ENCODE assay signal across 14 cellular contexts in genomic region chr17:80561541-80562114, GRCh38. TPM values are rescaled to one million over a fixed set of nuclear protein-coding genes. Genes with fewer than 3 reads are reported as not detected.
A peak's percentile ranks its signal among the peaks of the same experiment; 100 is the strongest.
DNase-seq lines count a peak whose midpoint lies in the region; ATAC-seq, FAIRE-seq and TF ChIP-seq lines count a peak whose summit lies in the region.
"Had no signal": no experiment of that assay in that cellular context is flagged by ENCODE, and none has a peak within 500 bp of the region (broad histone marks: within the 10 kb centered on the region; RNA-seq: fewer than 3 reads in every experiment).

No MANE protein-coding gene starts in this region.

- H3K27me3 ChIP-seq in CD4-positive, CD25-positive, alpha-beta regulatory T cell (ENCODE audit: control insufficient read depth, insufficient read depth, low read length) = no peaks in the 10 kb centered on the region
- H3K27me3 ChIP-seq in K562 (ENCODE audit: control insufficient read depth in 2 of 2, insufficient read depth in 2 of 2, low read length in 2 of 2) (no peaks in the 10 kb centered on the region), osteoblast (ENCODE audit: insufficient read depth, low read length) (no peaks in the 10 kb centered on the region)

- no peaks in the 10 kb centered on the region for H3K9me3 ChIP-seq in CD4-positive, CD25-positive, alpha-beta regulatory T cell (ENCODE audit: control insufficient read depth in 2 of 2, low read length in 2 of 2)
- no peaks in the 10 kb centered on the region for H3K9me3 ChIP-seq in K562 (replicated peaks; ENCODE audit: control insufficient read depth, insufficient read depth, low read depth, low read length)
- no peaks in the 10 kb centered on the region for H3K9me3 ChIP-seq in osteoblast (ENCODE audit: low read depth, low read length)
- H3K9me3 ChIP-seq: A549 had no signal

- no peak overlapping the region for H3K27ac ChIP-seq in CD4-positive, CD25-positive, alpha-beta regulatory T cell (ENCODE audit: insufficient read depth, low read length, poor library complexity, severe bottlenecking)
- no peak overlapping the region for H3K27ac ChIP-seq in K562 (ENCODE audit: extremely low read depth, low read depth, low read length)
- no peak overlapping the region for H3K27ac ChIP-seq in osteoblast (ENCODE audit: low read depth, low read length)
- H3K27ac ChIP-seq: A549 had no signal

- in situ Hi-C loops in K562 (cut with MboI) (no loop called here), G401 (cut with HindIII; ENCODE audit: low sequenced_read_pairs) (no loop called here)

- no peak for TF ChIP-seq EP300 in K562 (IDR thresholded peaks at IDR 0.05; ENCODE audit: low read length)

- H3K9ac ChIP-seq in K562 (ENCODE audit: insufficient read depth in 1 of 2, low read depth in 2 of 2, low read length in 2 of 2) = no peak overlapping the region

- no peak for TF ChIP-seq RAD21 in K562 (CRISPR knock-in tag; conservative IDR thresholded peaks at IDR 0.05 in 1 of 2, IDR thresholded peaks at IDR 0.05 in 1 of 2)

- no peak for TF ChIP-seq CTCF in K562 (IDR thresholded peaks at IDR 0.05 in 2 of 3, conservative IDR thresholded peaks at IDR 0.05 in 1 of 3; ENCODE audit: insufficient read depth in 2 of 3, low read depth in 1 of 3, low read length in 3 of 3)
- no peak for TF ChIP-seq CTCF in osteoblast (IDR thresholded peaks at IDR 0.05; ENCODE audit: extremely low read depth, low read depth, low read length)

- H3K79me2 ChIP-seq in K562 (ENCODE audit: control insufficient read depth, insufficient read depth, low read length) (peaks cover 77% of the 10 kb centered on the region), osteoblast (ENCODE audit: insufficient read depth, low read length) (peaks cover 68% of the 10 kb centered on the region)

- intact Hi-C loops in K562 (cut with micrococcal nuclease) = no loop called here

- H2AFZ ChIP-seq in K562 (ENCODE audit: low read depth, low read length) = no peak overlapping the region
- no peak overlapping the region for H2AFZ ChIP-seq in osteoblast (ENCODE audit: low read length)

- peaks cover 6 to 28% (median 17%) of the 10 kb centered on the region in 4 donors for H3K4me1 Mint-ChIP-seq in CD4-positive, CD25-positive, alpha-beta regulatory T cell

- no peaks in the 10 kb centered on the region for H3K27me3 Mint-ChIP-seq in CD4-positive, CD25-positive, alpha-beta regulatory T cell
- H3K27me3 Mint-ChIP-seq: CD4-positive, alpha-beta T cell had no signal

- no peak overlapping the region for H3K4me3 ChIP-seq in CD4-positive, CD25-positive, alpha-beta regulatory T cell (ENCODE audit: low read depth, low read length)
- H3K4me3 ChIP-seq in K562 (no peak overlapping the region), osteoblast (ENCODE audit: insufficient read depth, low read length) (no peak overlapping the region)
- H3K4me3 ChIP-seq: A549 had no signal

- peaks cover 37% of the 10 kb centered on the region; the same call in 1 of the 2 replicates for H4K20me1 ChIP-seq in K562 (replicated peaks; ENCODE audit: control insufficient read depth, insufficient read depth, low read length)
- peaks cover 34% of the 10 kb centered on the region for H4K20me1 ChIP-seq in osteoblast (ENCODE audit: insufficient read depth, low read length)

- H3K4me2 ChIP-seq in K562 (ENCODE audit: insufficient read depth, low read length) (no peak overlapping the region), osteoblast (ENCODE audit: insufficient read depth, low read length) (no peak overlapping the region)
- H3K4me2 ChIP-seq: A549 had no signal

- no peak for TF ChIP-seq POLR2A in K562 (conservative IDR thresholded peaks at IDR 0.05)

- POLR2A ChIA-PET in K562 (lab: Yijun Ruan, JAX) = no interaction called here

- H3K27ac Mint-ChIP-seq in CD4-positive, CD25-positive, alpha-beta regulatory T cell = peak overlapping the region in 2 of 3 donors; percentile 48 to 85
- H3K27ac Mint-ChIP-seq: CD4-positive, alpha-beta T cell; H9 had no signal

- FAIRE-seq in K562 (lab: Jason Lieb, UNC) = no peak
- FAIRE-seq: A549 had no signal

- no peaks in the 10 kb centered on the region for H3K4me1 ChIP-seq in CD4-positive, CD25-positive, alpha-beta regulatory T cell (ENCODE audit: control insufficient read depth, insufficient read depth, low read length, poor library complexity, severe bottlenecking)
- H3K4me1 ChIP-seq in K562 (replicated peaks in 1 of 2; ENCODE audit: control insufficient read depth in 2 of 2, insufficient read depth in 2 of 2, low read length in 2 of 2) (peaks cover 0 to 11% of the 10 kb centered on the region in 2 experiments; a peak in 2 of 5 replicates), osteoblast (ENCODE audit: insufficient read depth, low read length) (peaks cover 26% of the 10 kb centered on the region)
- H3K4me1 ChIP-seq: A549 had no signal

- WGBS in K562 (ENCODE audit: insufficient coverage, low coverage, missing lambda C conversion rate) = 90% methylated on average over 4 of the region's 4 CpGs

- CTCF ChIA-PET in K562 (lab: Yijun Ruan, JAX; ENCODE audit: low intra/inter-chr PET ratio) = no interaction called here

- no peak for ATAC-seq in CD4-positive, CD25-positive, alpha-beta regulatory T cell (ENCODE audit: low read depth in 2 of 2)
- no peak for ATAC-seq in K562
- ATAC-seq: A549 had no signal

- H3K36me3 ChIP-seq in CD4-positive, CD25-positive, alpha-beta regulatory T cell (ENCODE audit: control insufficient read depth, insufficient read depth, low read length) = no peaks in the 10 kb centered on the region
- peaks cover 14% of the 10 kb centered on the region; the same call in 2 of the 3 replicates for H3K36me3 ChIP-seq in K562 (ENCODE audit: control insufficient read depth, insufficient read depth, low read length)
- H3K36me3 ChIP-seq in osteoblast (ENCODE audit: insufficient read depth, low read length) = no peaks in the 10 kb centered on the region

- no peaks in the 10 kb centered on the region for H3K9me3 Mint-ChIP-seq in CD4-positive, CD25-positive, alpha-beta regulatory T cell
- H3K9me3 Mint-ChIP-seq: CD4-positive, alpha-beta T cell; H9 had no signal

- no TSS peak for BruUV-seq in K562 (replicated peaks; lab: Mats Ljungman, UMichigan)

- no peak for DNase-seq in CD4-positive, CD25-positive, alpha-beta regulatory T cell
- DNase-seq in HT1080 (ENCODE audit: low read depth) = peak; percentile 15
- no peak for DNase-seq in K562 (ENCODE audit: extremely low read depth in 1 of 4, low spot score in 3 of 4)
- peak; percentile 62 for DNase-seq in osteoblast (ENCODE audit: insufficient read length, low spot score, missing footprints)
- DNase-seq in RPMI8226 = no peak
- no peak for DNase-seq in NCI-H1694 treated with DMSO at 0.1 percent for 48 hours (lab: John Stamatoyannopoulos, UW)
- no peak for DNase-seq in G401 (ENCODE audit: low spot score)
- DNase-seq in DMS79 treated with DMSO at 0.1 percent for 48 hours (lab: John Stamatoyannopoulos, UW) = no peak
- DNase-seq: Calu3; CD4-positive, alpha-beta T cell; DND-41; H9; NCI-H1048 had no signal

- H3K9me1 ChIP-seq in K562 (ENCODE audit: control insufficient read depth, insufficient read depth, low read length) = peaks cover 2% of the 10 kb centered on the region

- no peak overlapping the region for H3K4me3 Mint-ChIP-seq in CD4-positive, CD25-positive, alpha-beta regulatory T cell
- H3K4me3 Mint-ChIP-seq: CD4-positive, alpha-beta T cell; H9 had no signal

- H3K36me3 Mint-ChIP-seq in CD4-positive, CD25-positive, alpha-beta regulatory T cell = peaks cover 3% of the 10 kb centered on the region

TF ChIP-seq in K562, 482 proteins besides CTCF, POLR2A, EP300 and RAD21:
- TF ChIP-seq MTF1 (CRISPR knock-in tag; IDR thresholded peaks at IDR 0.05; ENCODE audit: borderline replicate concordance) = no peak
- 0 out of 2 replicates have a peak, but pooled peaks have one; percentile 41 for TF ChIP-seq SUPT5H (IDR thresholded peaks at IDR 0.05)

RNA-seq across cellular contexts. Expression of gene RPTOR, which starts 17.0 kb away (rescaled TPM):
- 70.1 TPM for total RNA-seq in CD4-positive, CD25-positive, alpha-beta regulatory T cell
- 1 to 10 TPM; 4.7 to 8.5 (median 6.8) TPM for polyA plus RNA-seq in CD4-positive, CD25-positive, alpha-beta regulatory T cell
- total RNA-seq in HT1080 (2014; rRNA removed; shearing (Covaris generic)) = 17.0 and 18.5 TPM in 2 replicates
- polyA plus RNA-seq in HT1080 (2015; cell fraction: cytosol; rRNA removed) = 16.4 and 20.3 TPM in 2 replicates
- 30.0 and 31.8 TPM in 2 replicates for polyA plus RNA-seq in HT1080 (2015; cell fraction: nucleus; rRNA removed)
- total RNA-seq in K562 (2011; cell fraction: chromatin; rRNA removed; ENCODE audit: low replicate concordance) = 170 and 226 TPM in 2 replicates
- total RNA-seq in K562 (2011; cell fraction: nucleolus; rRNA removed) = 113 and 116 TPM in 2 replicates
- 108 and 117 TPM in 2 replicates for total RNA-seq in K562 (2011; cell fraction: nucleoplasm; rRNA removed)
- total RNA-seq in K562 (2014; rRNA removed) (18.6 and 19.1 TPM in 2 replicates), K562 (2014; rRNA removed; fragmentation: Illumina TruSeq; extraction: Trizol) (10.2 and 10.4 TPM in 2 replicates), K562 (2015; rRNA removed; fragmentation: Illumina TruSeq; extraction: Trizol) (9.5 and 10.7 TPM in 2 replicates), K562 (2021) (46.1 and 54.1 TPM in 2 replicates), osteoblast (26.5 and 27.9 TPM in 2 replicates)
- polyA plus RNA-seq in K562 (2011; rRNA removed) (4.4 and 7.2 TPM in 2 replicates), K562 (2014; fragmentation: Illumina TruSeq; extraction: Trizol) (11.7 and 16.8 TPM in 2 replicates), K562 (2014; fragmentation: Nextera tagmentation; extraction: Ambion mirVana) (under 1 TPM; 0.24 to 0.35 TPM), K562 (2014; rRNA removed) (10.7 and 14.7 TPM in 2 replicates)
- polyA plus RNA-seq in K562 (2011; cell fraction: cytosol; rRNA removed) = 4.5 and 7.5 TPM in 2 replicates
- 23.2 and 25.8 TPM in 2 replicates for polyA plus RNA-seq in K562 (2011; cell fraction: nucleus; rRNA removed)
- polyA plus RNA-seq in K562 (2012) = 19.9 and 23.1 TPM in 2 replicates
- 16.6 and 17.9 TPM in 2 replicates for polyA minus RNA-seq in K562 (2011; rRNA and poly(A)+ RNA removed)
- 21.9 and 26.8 TPM in 2 replicates for polyA minus RNA-seq in K562 (2011; cell fraction: cytosol; rRNA and poly(A)+ RNA removed)
- polyA minus RNA-seq in K562 (2011; cell fraction: nucleus; rRNA and poly(A)+ RNA removed) = 43.2 and 63.5 TPM in 2 replicates
- total RNA-seq in G401 (2014; rRNA removed; shearing (Covaris generic)) = 25.9 and 27.7 TPM in 2 replicates

Comparison
In these comparisons a context has a peak if more than half of its experiments do, and no peak if none do; other contexts are left out.
1. DNase-seq: peak in HT1080 (single experiment) and osteoblast (single experiment); none in CD4-positive, CD25-positive, alpha-beta regulatory T cell (0 of 3), K562 (0 of 4), RPMI8226 (single experiment), NCI-H1694 treated with DMSO at 0.1 percent for 48 hours (single experiment), G401 (single experiment) and DMS79 treated with DMSO at 0.1 percent for 48 hours (single experiment).